31 cellular contexts compared by ENCODE assay signal in the genomic region with DNA sequence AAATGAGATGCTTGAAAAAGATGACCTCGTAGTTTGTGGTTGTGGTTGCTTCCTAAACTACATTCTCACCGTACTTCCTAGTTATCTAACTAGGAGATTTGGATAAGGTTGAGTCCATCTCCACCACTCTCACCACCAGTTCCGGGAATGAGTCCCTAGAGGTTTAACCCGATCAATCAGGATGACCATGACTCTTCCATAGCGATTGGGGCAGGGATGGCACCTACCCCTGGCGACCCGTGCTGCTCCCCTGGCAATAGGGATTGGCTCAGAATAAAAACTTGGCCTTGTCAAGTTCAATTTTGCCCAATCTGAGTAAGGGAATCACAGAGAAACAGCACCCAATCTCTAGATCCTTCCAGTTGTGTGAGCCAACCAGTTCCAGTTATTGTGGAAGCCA. TPM values are rescaled to one million over a fixed set of nuclear protein-coding genes. Genes with fewer than 3 reads are reported as not detected.
DNase-seq lines count a peak whose midpoint lies in the region; ATAC-seq, FAIRE-seq and TF ChIP-seq lines count a peak whose summit lies in the region.
"Had no signal": no experiment of that assay in that cellular context is flagged by ENCODE, and none has a peak within 500 bp of the region (broad histone marks: within the 10 kb centered on the region; RNA-seq: fewer than 3 reads in every experiment).

No MANE protein-coding gene starts in this region.

- peak; percentile 7 for DNase-seq in activated CD8-positive, alpha-beta T cell treated with anti-CD3 and anti-CD28 coated beads, Interleukin-2, amount 10 ng/mL, durations not matched to agents 7 days and 5 days
- DNase-seq in activated CD8-positive, alpha-beta T cell treated with anti-CD3 and anti-CD28 coated beads for 36 hours: no peak
- DNase-seq in astrocyte (ENCODE audit: low read depth): peak; percentile 18
- no peak for DNase-seq in mesenchymal stem cell
- DNase-seq in A172 (ENCODE audit: low spot score): no peak
- no peak for DNase-seq in endothelial cell (ENCODE audit: low spot score)
- DNase-seq: CD4-positive, alpha-beta memory T cell; COR-L47; DMS53; GF-D8; GM23248; H7; KBM-7; MM.1S; NCI-H1048; NCI-H1417; NCI-H1694; NCI-H2029 treated with DMSO at 0.1 percent for 48 hours; NCI-H2227 treated with DMSO at 0.1 percent for 48 hours; NCI-H526 treated with DMSO at 0.1 percent for 48 hours; PC-9; SJCRH30 had no signal

- H3K36me3 ChIP-seq in astrocyte (ENCODE audit: insufficient read depth, low read length) (no peaks in the 10 kb centered on the region), mesenchymal stem cell (ENCODE audit: control insufficient read depth in 1 of 2, insufficient read depth in 2 of 2, low read depth in 1 of 2, low read length in 2 of 2) (peaks cover 13 to 26% of the 10 kb centered on the region in 2 experiments)
- H3K36me3 ChIP-seq: SJCRH30 had no signal

- H2BK12ac ChIP-seq in mesenchymal stem cell (ENCODE audit: low read length in 2 of 2): no peak overlapping the region

- H3K9ac ChIP-seq in astrocyte (ENCODE audit: low read length) (no peak overlapping the region), mesenchymal stem cell (ENCODE audit: low read length) (no peak overlapping the region)
- H3K9ac ChIP-seq: BLaER1 treated with 17β-estradiol and CSF1 and Interleukin-3, amounts not matched to agents 10 nM and 100 nM; GM23248 had no signal

- TF ChIP-seq CTCF in activated CD8-positive, alpha-beta T cell treated with anti-CD3 and anti-CD28 coated beads for 36 hours (IDR thresholded peaks at IDR 0.05): no peak
- TF ChIP-seq CTCF in astrocyte (IDR thresholded peaks at IDR 0.05; ENCODE audit: insufficient read depth, low read depth, low read length) (no peak), endothelial cell (IDR thresholded peaks at IDR 0.05; ENCODE audit: unreplicated experiment) (no peak)

- H3K79me1 ChIP-seq in mesenchymal stem cell (replicated peaks; ENCODE audit: low read length, poor library complexity, severe bottlenecking): peaks cover 25% of the 10 kb centered on the region

- H3K4me3 ChIP-seq in astrocyte (ENCODE audit: insufficient read depth, low read depth, low read length) (no peak overlapping the region), mesenchymal stem cell (ENCODE audit: insufficient read depth in 1 of 2, low read depth in 1 of 2, low read length in 2 of 2) (no peak overlapping the region)
- H3K4me3 ChIP-seq: BLaER1 treated with 17β-estradiol and CSF1 and Interleukin-3, amounts not matched to agents 10 nM and 100 nM; GM23248; PC-9; SJCRH30 had no signal

- no peak overlapping the region for H3K14ac ChIP-seq in mesenchymal stem cell (ENCODE audit: low read length in 2 of 2)

- intact Hi-C loops in activated CD8-positive, alpha-beta T cell treated with anti-CD3 and anti-CD28 coated beads for 36 hours (cut with micrococcal nuclease): no loop called here

- peaks cover 12% of the 10 kb centered on the region for H3K4me1 ChIP-seq in astrocyte (ENCODE audit: insufficient read depth, low read length)
- peaks cover 9% of the 10 kb centered on the region for H3K4me1 ChIP-seq in mesenchymal stem cell (ENCODE audit: control insufficient read depth, insufficient read depth, low read depth, low read length)
- H3K4me1 ChIP-seq: SJCRH30 had no signal

- peaks cover 32% of the 10 kb centered on the region for H3K4me1 Mint-ChIP-seq in activated CD8-positive, alpha-beta T cell treated with anti-CD3 and anti-CD28 coated beads, Interleukin-2, amount 10 ng/mL, durations not matched to agents 7 days and 5 days (ENCODE audit: low read depth)
- peaks cover 11% of the 10 kb centered on the region for H3K4me1 Mint-ChIP-seq in activated CD8-positive, alpha-beta T cell treated with anti-CD3 and anti-CD28 coated beads for 36 hours (ENCODE audit: low read depth)
- H3K4me1 Mint-ChIP-seq in astrocyte (ENCODE audit: low read depth, unreplicated experiment) (no peaks in the 10 kb centered on the region), endothelial cell (ENCODE audit: unreplicated experiment) (peaks cover 7% of the 10 kb centered on the region)

- POLR2A ChIA-PET in activated CD8-positive, alpha-beta T cell treated with anti-CD3 and anti-CD28 coated beads, Interleukin-2, amount 10 ng/mL, durations not matched to agents 7 days and 5 days (lab: Charles Lee): no interaction called here
- POLR2A ChIA-PET in activated CD8-positive, alpha-beta T cell treated with anti-CD3 and anti-CD28 coated beads for 36 hours (lab: Charles Lee): no interaction called here

- peaks cover 2% of the 10 kb centered on the region for H3K36me3 Mint-ChIP-seq in activated CD8-positive, alpha-beta T cell treated with anti-CD3 and anti-CD28 coated beads, Interleukin-2, amount 10 ng/mL, durations not matched to agents 7 days and 5 days (ENCODE audit: low read depth)
- H3K36me3 Mint-ChIP-seq in activated CD8-positive, alpha-beta T cell treated with anti-CD3 and anti-CD28 coated beads for 36 hours (ENCODE audit: low read depth): peaks cover 8% of the 10 kb centered on the region
- H3K36me3 Mint-ChIP-seq in astrocyte (ENCODE audit: low read depth, unreplicated experiment) (peaks cover 1% of the 10 kb centered on the region), endothelial cell (ENCODE audit: low read depth, unreplicated experiment) (peaks cover 4% of the 10 kb centered on the region)

- H3K27ac ChIP-seq in astrocyte (ENCODE audit: low read depth, low read length): no peak overlapping the region
- no peak overlapping the region for H3K27ac ChIP-seq in mesenchymal stem cell (ENCODE audit: low read length, poor library complexity, severe bottlenecking)
- H3K27ac ChIP-seq: 22Rv1; BLaER1 treated with 17β-estradiol and CSF1 and Interleukin-3, amounts not matched to agents 10 nM and 100 nM; GM23248; PC-9; SJCRH30 had no signal

- peaks cover 17% of the 10 kb centered on the region for H3K79me2 ChIP-seq in astrocyte (ENCODE audit: insufficient read depth, low read length)

- 95% methylated on average over 7 of the region's 7 CpGs for WGBS in mesenchymal stem cell

- no peak for ATAC-seq in activated CD8-positive, alpha-beta T cell treated with anti-CD3 and anti-CD28 coated beads, Interleukin-2, amount 10 ng/mL, durations not matched to agents 7 days and 5 days
- no peak for ATAC-seq in activated CD8-positive, alpha-beta T cell treated with anti-CD3 and anti-CD28 coated beads for 36 hours
- ATAC-seq in GM21423 (IDR thresholded peaks at IDR 0.05; ENCODE audit: unreplicated experiment): no peak
- no peak for ATAC-seq in GM18909 (IDR thresholded peaks at IDR 0.05; ENCODE audit: poor library complexity, unreplicated experiment)
- ATAC-seq: Right ventricle myocardium inferior, SK-N-SH treated with all-trans-retinoic acid at 6 μM for 48 hours had no signal

- no peaks in the 10 kb centered on the region for H3K27me3 ChIP-seq in astrocyte (ENCODE audit: insufficient read depth, low read length)
- no peaks in the 10 kb centered on the region for H3K27me3 ChIP-seq in mesenchymal stem cell (ENCODE audit: control insufficient read depth in 1 of 2, insufficient read depth in 1 of 2, low read length in 2 of 2)
- H3K27me3 ChIP-seq: BLaER1 treated with 17β-estradiol and CSF1 and Interleukin-3, amounts not matched to agents 10 nM and 100 nM; SJCRH30 had no signal

- H2AFZ ChIP-seq in astrocyte (ENCODE audit: low read depth, low read length): no peak overlapping the region
- no peak overlapping the region for H2AFZ ChIP-seq in mesenchymal stem cell (ENCODE audit: low read depth, low read length)
- H2AFZ ChIP-seq: GM23248, PC-9 had no signal

- H3K18ac ChIP-seq in mesenchymal stem cell (ENCODE audit: low read depth in 1 of 2, low read length in 2 of 2): no peak overlapping the region

- FAIRE-seq in astrocyte (lab: Jason Lieb, UNC): no peak

- H3K23ac ChIP-seq in mesenchymal stem cell (ENCODE audit: low read length in 2 of 2): no peak overlapping the region

- CTCF ChIA-PET in activated CD8-positive, alpha-beta T cell treated with anti-CD3 and anti-CD28 coated beads, Interleukin-2, amount 10 ng/mL, durations not matched to agents 7 days and 5 days (lab: Charles Lee): no interaction called here
- CTCF ChIA-PET in activated CD8-positive, alpha-beta T cell treated with anti-CD3 and anti-CD28 coated beads for 36 hours (lab: Charles Lee): no interaction called here

- no peak overlapping the region for H2AK5ac ChIP-seq in mesenchymal stem cell (ENCODE audit: low read length, severe bottlenecking)

- H4K91ac ChIP-seq in mesenchymal stem cell (ENCODE audit: low read length): no peak overlapping the region

- no peak overlapping the region for H2BK15ac ChIP-seq in mesenchymal stem cell (ENCODE audit: low read depth, poor library complexity, severe bottlenecking)

- no peaks in the 10 kb centered on the region for H3K27me3 Mint-ChIP-seq in activated CD8-positive, alpha-beta T cell treated with anti-CD3 and anti-CD28 coated beads, Interleukin-2, amount 10 ng/mL, durations not matched to agents 7 days and 5 days (ENCODE audit: low read depth)
- H3K27me3 Mint-ChIP-seq in activated CD8-positive, alpha-beta T cell treated with anti-CD3 and anti-CD28 coated beads for 36 hours: no peaks in the 10 kb centered on the region
- H3K27me3 Mint-ChIP-seq in astrocyte (ENCODE audit: low read depth, unreplicated experiment) (no peaks in the 10 kb centered on the region), endothelial cell (ENCODE audit: unreplicated experiment) (peaks cover 6% of the 10 kb centered on the region)
- H3K27me3 Mint-ChIP-seq: CD4-positive, alpha-beta memory T cell had no signal

- H3K27ac Mint-ChIP-seq in activated CD8-positive, alpha-beta T cell treated with anti-CD3 and anti-CD28 coated beads, Interleukin-2, amount 10 ng/mL, durations not matched to agents 7 days and 5 days: no peak overlapping the region
- no peak overlapping the region for H3K27ac Mint-ChIP-seq in activated CD8-positive, alpha-beta T cell treated with anti-CD3 and anti-CD28 coated beads for 36 hours
- H3K27ac Mint-ChIP-seq in astrocyte (ENCODE audit: unreplicated experiment) (no peak overlapping the region), endothelial cell (ENCODE audit: unreplicated experiment) (no peak overlapping the region)

- H3K4ac ChIP-seq in mesenchymal stem cell (ENCODE audit: low read depth in 1 of 2, low read length in 2 of 2): no peak overlapping the region

- no peak overlapping the region for H3K4me3 Mint-ChIP-seq in activated CD8-positive, alpha-beta T cell treated with anti-CD3 and anti-CD28 coated beads, Interleukin-2, amount 10 ng/mL, durations not matched to agents 7 days and 5 days
- no peak overlapping the region for H3K4me3 Mint-ChIP-seq in activated CD8-positive, alpha-beta T cell treated with anti-CD3 and anti-CD28 coated beads for 36 hours
- H3K4me3 Mint-ChIP-seq in astrocyte (ENCODE audit: unreplicated experiment) (no peak overlapping the region), endothelial cell (ENCODE audit: unreplicated experiment) (no peak overlapping the region)
- H3K4me3 Mint-ChIP-seq: CD4-positive, alpha-beta memory T cell had no signal

- H3K4me2 ChIP-seq in astrocyte (ENCODE audit: low read length) (no peak overlapping the region), mesenchymal stem cell (ENCODE audit: low read length, poor library complexity, severe bottlenecking) (no peak overlapping the region)
- H3K4me2 ChIP-seq: BLaER1 treated with 17β-estradiol and CSF1 and Interleukin-3, amounts not matched to agents 10 nM and 100 nM; PC-9 had no signal

- H4K8ac ChIP-seq in mesenchymal stem cell (ENCODE audit: low read length): peak overlapping the region; percentile 37

- no peak overlapping the region for H2BK120ac ChIP-seq in mesenchymal stem cell (ENCODE audit: low read depth, low read length)

- H3K9me3 ChIP-seq in astrocyte (ENCODE audit: insufficient read depth, low read depth, low read length) (no peaks in the 10 kb centered on the region), mesenchymal stem cell (ENCODE audit: control insufficient read depth, low read length) (peaks cover 5% of the 10 kb centered on the region)
- H3K9me3 ChIP-seq: BLaER1 treated with 17β-estradiol and CSF1 and Interleukin-3, amounts not matched to agents 10 nM and 100 nM; SJCRH30 had no signal

- no peak overlapping the region for H2BK5ac ChIP-seq in mesenchymal stem cell (ENCODE audit: low read depth, low read length, poor library complexity, severe bottlenecking)

- no peaks in the 10 kb centered on the region for H4K20me1 ChIP-seq in astrocyte (ENCODE audit: insufficient read depth, low read length)
- H4K20me1 ChIP-seq: BLaER1 treated with 17β-estradiol and CSF1 and Interleukin-3, amounts not matched to agents 10 nM and 100 nM had no signal

- no peaks in the 10 kb centered on the region for H3K9me3 Mint-ChIP-seq in activated CD8-positive, alpha-beta T cell treated with anti-CD3 and anti-CD28 coated beads, Interleukin-2, amount 10 ng/mL, durations not matched to agents 7 days and 5 days (ENCODE audit: insufficient read depth)
- H3K9me3 Mint-ChIP-seq in activated CD8-positive, alpha-beta T cell treated with anti-CD3 and anti-CD28 coated beads for 36 hours: no peaks in the 10 kb centered on the region
- peaks cover 2% of the 10 kb centered on the region for H3K9me3 Mint-ChIP-seq in astrocyte (ENCODE audit: unreplicated experiment)
- H3K9me3 Mint-ChIP-seq in endothelial cell (ENCODE audit: unreplicated experiment): no peaks in the 10 kb centered on the region

RNA-seq across cellular contexts. Expression of gene MIS18A, which starts 2.7 kb away (rescaled TPM):
- total RNA-seq in activated CD8-positive, alpha-beta T cell treated with anti-CD3 and anti-CD28 coated beads, Interleukin-2, amount 10 ng/mL, durations not matched to agents 7 days and 5 days: 10 to 100 TPM; 27.5 to 29.4 TPM
- 10 to 100 TPM; 34.6 to 35.1 TPM for total RNA-seq in activated CD8-positive, alpha-beta T cell treated with anti-CD3 and anti-CD28 coated beads for 36 hours
- total RNA-seq in astrocyte (6.5 and 8.0 TPM in 2 replicates), endothelial cell (ENCODE audit: unreplicated experiment) (17.2 TPM)
- polyA plus RNA-seq in mesenchymal stem cell (2013, experiment 1 of 2): 7.5 TPM
- polyA plus RNA-seq in mesenchymal stem cell (2013, experiment 2 of 2): 8.1 TPM
- 60.3 and 62.5 TPM in 2 replicates for total RNA-seq in A172 (2014; rRNA removed; shearing (Covaris generic))

RNA-seq across cellular contexts. Expression of gene MRAP, which starts 17.1 kb away (rescaled TPM):
- total RNA-seq in activated CD8-positive, alpha-beta T cell treated with anti-CD3 and anti-CD28 coated beads, Interleukin-2, amount 10 ng/mL, durations not matched to agents 7 days and 5 days: not detected
- not detected for total RNA-seq in activated CD8-positive, alpha-beta T cell treated with anti-CD3 and anti-CD28 coated beads for 36 hours
- total RNA-seq in astrocyte (not detected in 2 replicates), endothelial cell (ENCODE audit: unreplicated experiment) (not detected)
- not detected for polyA plus RNA-seq in mesenchymal stem cell (2013, experiment 1 of 2)
- polyA plus RNA-seq in mesenchymal stem cell (2013, experiment 2 of 2): not detected
- total RNA-seq in A172 (2014; rRNA removed; shearing (Covaris generic)): not detected in 2 replicates
- total RNA-seq: CD4-positive, alpha-beta memory T cell; Daoy; GM23248; H7; NCI-H460; PC-9; RPMI7951; SJCRH30 had no signal
- polyA plus RNA-seq: CD4-positive, alpha-beta memory T cell; GM23248 had no signal

Comparison
In these comparisons a context has a peak if more than half of its experiments do, and no peak if none do; other contexts are left out.
1. DNase-seq: peak in activated CD8-positive, alpha-beta T cell treated with anti-CD3 and anti-CD28 coated beads, Interleukin-2, amount 10 ng/mL, durations not matched to agents 7 days and 5 days (single experiment) and astrocyte (single experiment); none in activated CD8-positive, alpha-beta T cell treated with anti-CD3 and anti-CD28 coated beads for 36 hours (single experiment), mesenchymal stem cell (single experiment), A172 (single experiment) and endothelial cell (single experiment).